Comparison of ENCODE assay signal across 16 cellular contexts in the genomic region with DNA sequence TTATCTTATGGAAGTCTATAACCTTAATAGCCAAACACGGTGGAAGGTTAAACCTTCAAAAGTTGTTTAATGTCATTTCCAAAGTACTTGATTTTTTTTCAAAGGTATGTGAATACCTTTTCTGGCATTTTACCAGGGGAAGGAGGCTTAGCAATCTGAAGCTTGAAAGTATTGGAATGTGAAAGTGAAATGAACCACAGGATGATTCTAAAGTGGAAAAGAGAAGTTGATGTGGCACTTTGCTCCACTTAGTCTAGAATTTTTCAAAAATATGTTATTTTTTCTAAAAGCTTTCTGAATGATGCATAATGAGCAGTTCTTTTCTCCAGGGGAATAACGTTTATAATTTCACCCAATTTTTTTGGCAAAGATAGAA. TPM values are rescaled to one million over a fixed set of nuclear protein-coding genes. Genes with fewer than 3 reads are reported as not detected.
DNase-seq lines count a peak whose midpoint lies in the region; ATAC-seq, FAIRE-seq and TF ChIP-seq lines count a peak whose summit lies in the region.
"Had no signal": no experiment of that assay in that cellular context is flagged by ENCODE, and none has a peak within 500 bp of the region (broad histone marks: within the 10 kb centered on the region; RNA-seq: fewer than 3 reads in every experiment).

No MANE protein-coding gene starts in this region.

- DNase-seq in G401 (ENCODE audit: low spot score) (peak; percentile 13), GM12878 (ENCODE audit: low read depth, low spot score) (no peak), memory B cell (ENCODE audit: low spot score in 2 of 2) (no peak), DMS79 treated with DMSO at 0.1 percent for 48 hours (lab: John Stamatoyannopoulos, UW) (no peak), CD1c-positive myeloid dendritic cell (ENCODE audit: extremely low spot score) (no peak), NCI-H2081 treated with DMSO at 0.1 percent for 48 hours (lab: John Stamatoyannopoulos, UW) (no peak)
- DNase-seq: activated CD8-positive, alpha-beta memory T cell treated with anti-CD3 and anti-CD28 coated beads for 24 hours; adrenal gland; heart right ventricle; KG1; NCI-H2029 had no signal

- FAIRE-seq in GM12878 (lab: Jason Lieb, UNC): no peak

- no peaks in the 10 kb centered on the region for H3K9me3 ChIP-seq in GM12878 (replicated peaks; ENCODE audit: control insufficient read depth, insufficient read depth, low read length)
- H3K9me3 ChIP-seq: adrenal gland, HAP-1, heart right ventricle had no signal

- SMC1A ChIA-PET in GM12878 (lab: Charles Lee; ENCODE audit: uncharacterized antibody, unreplicated experiment): interaction anchor here (0.8 to 2.4 kb wide), 8 partner anchors 9 to 104 kb away, joined by 3 to 13 read pairs (median 4); a partner anchor contains a TSS

- TF ChIP-seq POLR2A in GM12878 (IDR thresholded peaks at IDR 0.05; ENCODE audit: low read depth, low read length): no peak

- H3K27me3 Mint-ChIP-seq in memory B cell: no peaks in the 10 kb centered on the region

- TF ChIP-seq RAD21 in GM12878 (IDR thresholded peaks at IDR 0.05; ENCODE audit: insufficient read depth, low read depth, low read length): no peak

- H3K27ac ChIP-seq in GM12878 (ENCODE audit: control insufficient read depth, insufficient read depth): peak overlapping the region; percentile 48; the same call in 1 of the 2 replicates
- H3K27ac ChIP-seq: adrenal gland, C4-2B, heart right ventricle had no signal

- H4K20me1 ChIP-seq in GM12878 (ENCODE audit: control insufficient read depth, insufficient read depth): no peaks in the 10 kb centered on the region; the same call in 1 of the 2 replicates

- no peaks in the 10 kb centered on the region for H3K27me3 ChIP-seq in GM12878 (replicated peaks in 1 of 2; ENCODE audit: control insufficient read depth in 2 of 2, insufficient read depth in 2 of 2, low read length in 1 of 2)
- H3K27me3 ChIP-seq: adrenal gland, heart right ventricle had no signal

- H3K4me3 ChIP-seq in GM12878: 0 out of 2 replicates have a peak overlapping the region, but pooled peaks have one; percentile 7
- H3K4me3 ChIP-seq: adrenal gland, HAP-1, heart right ventricle had no signal

- peaks cover 4% of the 10 kb centered on the region for H3K9me3 Mint-ChIP-seq in memory B cell
- H3K9me3 Mint-ChIP-seq: T-helper 2 cell treated with Interferon-gamma antibody and Interleukin-4, amounts not matched to agents 5 μg/mL and 100 μg/mL, for 36 hours had no signal

- H3K4me3 Mint-ChIP-seq in memory B cell: no peak overlapping the region
- H3K4me3 Mint-ChIP-seq: T-helper 2 cell treated with Interferon-gamma antibody and Interleukin-4, amounts not matched to agents 5 μg/mL and 100 μg/mL, for 36 hours had no signal

- BruUV-seq in GM12878 (replicated peaks; lab: Mats Ljungman, UMichigan): no TSS peak

- no peak overlapping the region for H2AFZ ChIP-seq in GM12878 (ENCODE audit: control insufficient read depth, low read depth, low read length)

- no peak overlapping the region for H3K9ac ChIP-seq in GM12878 (ENCODE audit: control insufficient read depth, insufficient read depth, low read length)

- RAD21 ChIA-PET in GM12878 (lab: Charles Lee; ENCODE audit: unreplicated experiment): interaction anchor here (1.5 to 1.8 kb wide), 5 partner anchors 13 to 115 kb away, joined by 3 to 9 read pairs (median 5); a partner anchor contains a TSS

- intact Hi-C loops in GM12878 (cut with micrococcal nuclease; ENCODE audit: unreplicated experiment): no loop called here

- in situ Hi-C loops in G401 (cut with HindIII; ENCODE audit: low sequenced_read_pairs): no loop called here
- in situ Hi-C loops in GM12878 (cut with MboI): no loop called here

- no peak for TF ChIP-seq EP300 in GM12878 (IDR thresholded peaks at IDR 0.05; ENCODE audit: borderline replicate concordance in 1 of 2, control insufficient read depth in 1 of 2, low read depth in 2 of 2, low read length in 2 of 2)

- peaks cover 21% of the 10 kb centered on the region for H3K36me3 Mint-ChIP-seq in memory B cell

- H3K4me1 ChIP-seq in GM12878 (ENCODE audit: control insufficient read depth, insufficient read depth, low read length): peaks cover 11% of the 10 kb centered on the region

- ATAC-seq in HG03378 (IDR thresholded peaks at IDR 0.05; ENCODE audit: unreplicated experiment) (peak; percentile 65), GM12878 (peak; percentile 67), memory B cell (ENCODE audit: low read depth) (peak; percentile 63), HG02623 (IDR thresholded peaks at IDR 0.05; ENCODE audit: unreplicated experiment) (no peak)
- ATAC-seq: heart right ventricle had no signal

- WGBS in GM12878 (ENCODE audit: insufficient coverage, insufficient replicate concordance, low lambda C conversion rate, missing lambda C conversion rate): 3% methylated on average over 2 of the region's 2 CpGs

- peaks cover 22% of the 10 kb centered on the region for H3K4me1 Mint-ChIP-seq in memory B cell

- POLR2A ChIA-PET in GM12878 (lab: Charles Lee): interaction anchor here (0.9 to 2.0 kb wide), 2 partner anchors 13 to 17 kb away, joined by 3 to 7 read pairs; no protein-coding TSS in a partner anchor

- H3K4me2 ChIP-seq in GM12878 (ENCODE audit: control insufficient read depth, insufficient read depth): peak overlapping the region; percentile 70

- H3K79me2 ChIP-seq in GM12878 (ENCODE audit: control insufficient read depth, insufficient read depth, low read length): peaks cover 39% of the 10 kb centered on the region

- H3K36me3 ChIP-seq in GM12878 (ENCODE audit: control insufficient read depth in 2 of 2, insufficient read depth in 2 of 2, low read length in 1 of 2): peaks cover 2 to 18% of the 10 kb centered on the region in 2 experiments; a peak in 3 of 4 replicates

- no peak overlapping the region for H3K27ac Mint-ChIP-seq in memory B cell
- H3K27ac Mint-ChIP-seq: T-helper 2 cell treated with Interferon-gamma antibody and Interleukin-4, amounts not matched to agents 5 μg/mL and 100 μg/mL, for 36 hours had no signal

- CTCF ChIA-PET in GM12878 (lab: Yijun Ruan, JAX): interaction anchor here (0.6 to 2.0 kb wide), 8 partner anchors 13 to 764 kb away, joined by 3 to 7 read pairs (median 3); a partner anchor contains a TSS

- TF ChIP-seq CTCF in GM12878 (IDR thresholded peaks at IDR 0.05 in 2 of 3, conservative IDR thresholded peaks at IDR 0.05 in 1 of 3; ENCODE audit: control insufficient read depth in 2 of 3, extremely low read depth in 1 of 3, insufficient read depth in 1 of 3, low read depth in 3 of 3, low read length in 3 of 3): no peak

TF ChIP-seq in GM12878, 131 proteins besides CTCF, POLR2A, EP300 and RAD21:
- TF ChIP-seq RUNX3 (IDR thresholded peaks at IDR 0.05; ENCODE audit: low read length) (peak; percentile 52), RAD51 (IDR thresholded peaks at IDR 0.05) (no peak), JUNB (IDR thresholded peaks at IDR 0.05) (0 out of 2 replicates have a peak, but pooled peaks have one; percentile 16)
- TF ChIP-seq, protein P1, sequence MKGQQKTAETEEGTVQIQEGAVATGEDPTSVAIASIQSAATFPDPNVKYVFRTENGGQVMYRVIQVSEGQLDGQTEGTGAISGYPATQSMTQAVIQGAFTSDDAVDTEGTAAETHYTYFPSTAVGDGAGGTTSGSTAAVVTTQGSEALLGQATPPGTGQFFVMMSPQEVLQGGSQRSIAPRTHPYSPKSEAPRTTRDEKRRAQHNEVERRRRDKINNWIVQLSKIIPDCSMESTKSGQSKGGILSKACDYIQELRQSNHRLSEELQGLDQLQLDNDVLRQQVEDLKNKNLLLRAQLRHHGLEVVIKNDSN (IDR thresholded peaks at IDR 0.05; ENCODE audit: borderline replicate concordance, extremely low read length, insufficient read depth, low read depth, low read length): no peak

RNA-seq across cellular contexts. Expression of a gene that starts 19.2 kb away (rescaled TPM):
- 44.1 and 57.7 TPM in 2 replicates for total RNA-seq in G401 (2014; rRNA removed; shearing (Covaris generic))
- 22.9 and 23.3 TPM in 2 replicates for total RNA-seq in GM12878 (2013; cell fraction: nucleolus; rRNA removed)
- total RNA-seq in GM12878 (2014; rRNA removed) (46.0 and 57.8 TPM in 2 replicates), GM12878 (2014; rRNA removed; fragmentation: Illumina TruSeq; extraction: Trizol) (52.0 and 52.5 TPM in 2 replicates), GM12878 (2021) (41.2 and 44.9 TPM in 2 replicates)
- polyA plus RNA-seq in GM12878 (2011; ENCODE audit: low read depth): 19.8 TPM
- polyA plus RNA-seq in GM12878 (2011; rRNA removed) (37.5 and 72.8 TPM in 2 replicates), GM12878 (2014; fragmentation: Illumina TruSeq; extraction: Trizol) (40.1 and 58.6 TPM in 2 replicates), GM12878 (2014; fragmentation: Nextera tagmentation; extraction: Ambion mirVana) (10 to 100 TPM; 12.9 to 18.2 TPM), GM12878 (2014; rRNA removed) (28.0 and 32.6 TPM in 2 replicates), GM12878 (2016; fragmentation: Nextera tagmentation; extraction: Ambion mirVana) (10 to 100 TPM; 50.0 to 55.3 TPM)
- 8.5 and 11.5 TPM in 2 replicates for polyA plus RNA-seq in GM12878 (2011; cell fraction: cytosol; rRNA removed)
- 14.2 and 17.2 TPM in 2 replicates for polyA plus RNA-seq in GM12878 (2011; cell fraction: nucleus; rRNA removed)
- 33.4 and 42.6 TPM in 2 replicates for polyA plus RNA-seq in GM12878 (2012)
- 9.1 and 11.2 TPM in 2 replicates for polyA minus RNA-seq in GM12878 (2011; rRNA and poly(A)+ RNA removed)
- polyA minus RNA-seq in GM12878 (2011; cell fraction: cytosol; rRNA and poly(A)+ RNA removed): 7.7 and 8.0 TPM in 2 replicates
- 7.0 and 10.3 TPM in 2 replicates for polyA minus RNA-seq in GM12878 (2011; cell fraction: nucleus; rRNA and poly(A)+ RNA removed)

RNA-seq across cellular contexts. Expression of a gene that starts 59.5 kb away (rescaled TPM):
- total RNA-seq in G401 (2014; rRNA removed; shearing (Covaris generic)): 9.7 TPM in 2 replicates
- 72.2 and 72.3 TPM in 2 replicates for total RNA-seq in GM12878 (2013; cell fraction: nucleolus; rRNA removed)
- total RNA-seq in GM12878 (2014; rRNA removed) (13.2 and 15.1 TPM in 2 replicates), GM12878 (2014; rRNA removed; fragmentation: Illumina TruSeq; extraction: Trizol) (12.9 and 13.7 TPM in 2 replicates), GM12878 (2021) (9.7 and 10.5 TPM in 2 replicates)
- 3.4 TPM for polyA plus RNA-seq in GM12878 (2011; ENCODE audit: low read depth)
- polyA plus RNA-seq in GM12878 (2011; rRNA removed) (15.6 and 22.0 TPM in 2 replicates), GM12878 (2014; fragmentation: Illumina TruSeq; extraction: Trizol) (12.4 and 14.3 TPM in 2 replicates), GM12878 (2014; fragmentation: Nextera tagmentation; extraction: Ambion mirVana) (1 to 10 TPM; 3.2 to 4.5 TPM), GM12878 (2014; rRNA removed) (9.6 and 11.7 TPM in 2 replicates), GM12878 (2016; fragmentation: Nextera tagmentation; extraction: Ambion mirVana) (10 to 100 TPM; 13.5 to 17.7 TPM)
- 6.3 and 8.0 TPM in 2 replicates for polyA plus RNA-seq in GM12878 (2011; cell fraction: cytosol; rRNA removed)
- 16.2 and 18.7 TPM in 2 replicates for polyA plus RNA-seq in GM12878 (2011; cell fraction: nucleus; rRNA removed)
- polyA plus RNA-seq in GM12878 (2012): 4.2 and 5.9 TPM in 2 replicates
- 14.7 and 15.2 TPM in 2 replicates for polyA minus RNA-seq in GM12878 (2011; rRNA and poly(A)+ RNA removed)
- 7.2 and 8.8 TPM in 2 replicates for polyA minus RNA-seq in GM12878 (2011; cell fraction: cytosol; rRNA and poly(A)+ RNA removed)
- 20.2 and 27.7 TPM in 2 replicates for polyA minus RNA-seq in GM12878 (2011; cell fraction: nucleus; rRNA and poly(A)+ RNA removed)
